In the genomic region with DNA sequence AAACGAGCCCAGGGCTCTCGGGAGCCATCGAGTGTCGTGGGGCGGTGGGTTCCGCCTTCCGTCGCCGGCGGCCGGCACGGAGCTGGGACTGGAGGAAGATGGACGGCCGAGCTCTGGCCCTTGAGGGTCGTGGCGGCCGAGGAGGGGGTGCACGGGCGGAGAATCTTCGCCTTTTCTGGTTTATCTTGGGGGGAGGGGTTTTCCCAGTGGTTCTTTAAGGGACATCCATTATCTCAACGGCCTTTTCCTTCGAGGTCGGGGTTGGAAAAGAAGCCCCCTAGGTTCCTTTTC, we compare ENCODE assay signal across 8 cellular contexts. TPM values are rescaled to one million over a fixed set of nuclear protein-coding genes. Genes with fewer than 3 reads are reported as not detected.
DNase-seq lines count a peak whose midpoint lies in the region; ATAC-seq and TF ChIP-seq lines count a peak whose summit lies in the region.

No MANE protein-coding gene starts in this region.

- intact Hi-C loops in HCT116 (cut with micrococcal nuclease) = loop anchor here (1.0 kb wide), 1 partner anchor 170 kb away; no protein-coding TSS in a partner anchor
- intact Hi-C loops in activated CD8-positive, alpha-beta T cell treated with anti-CD3 and anti-CD28 coated beads for 36 hours (cut with micrococcal nuclease) = no loop called here
- intact Hi-C loops in spleen (cut with DNase I; ENCODE audit: low total_unique reads) = loop anchor here (10.0 kb wide), 1 partner anchor 197 kb away; a partner anchor contains a TSS

- H3K9me3 Mint-ChIP-seq in activated CD8-positive, alpha-beta T cell treated with anti-CD3 and anti-CD28 coated beads for 36 hours = no peaks in the 10 kb centered on the region

- DNase-seq in CD1c-positive myeloid dendritic cell (ENCODE audit: extremely low spot score) (peak; percentile 41), HCT116 (ENCODE audit: low read depth, low spot score) (no peak), hepatocyte (ENCODE audit: low spot score) (no peak), spleen (no peak), T-helper 9 cell (no peak), OCI-M1 (lab: John Stamatoyannopoulos, UW) (no peak), D341Med (ENCODE audit: low spot score) (no peak)
- no peak for DNase-seq in activated CD8-positive, alpha-beta T cell treated with anti-CD3 and anti-CD28 coated beads for 36 hours

- RAD21 ChIA-PET in HCT116 (lab: Charles Lee; ENCODE audit: low non-redundant PET in 1 of 2, low total read pairs in 2 of 2, uncharacterized antibody in 2 of 2, unreplicated experiment in 2 of 2) = interaction anchor here in 1 of 2 experiments (0.6 kb wide), 1 partner anchor 242 kb away, joined by 4 read pairs; no protein-coding TSS in a partner anchor

- H3K4me1 ChIP-seq in HCT116 (ENCODE audit: control insufficient read depth in 1 of 2, insufficient read depth in 2 of 2, low read length in 2 of 2) = peaks cover 0 to 9% of the 10 kb centered on the region in 2 experiments; a peak in 2 of 4 replicates
- peaks cover 9% of the 10 kb centered on the region for H3K4me1 ChIP-seq in hepatocyte (ENCODE audit: insufficient read depth)
- peaks cover 10 to 31% (median 15%) of the 10 kb centered on the region in 6 donors for H3K4me1 ChIP-seq in spleen

- TF ChIP-seq CTCF in HCT116 (IDR thresholded peaks at IDR 0.05 in 2 of 3, conservative IDR thresholded peaks at IDR 0.05 in 1 of 3; ENCODE audit: borderline replicate concordance in 1 of 3, insufficient read depth in 1 of 3, low read depth in 2 of 3, low read length in 2 of 3) (no peak), hepatocyte (IDR thresholded peaks at IDR 0.05; ENCODE audit: poor library complexity) (no peak), spleen (IDR thresholded peaks at IDR 0.05 in 8 of 11, conservative IDR thresholded peaks at IDR 0.05 in 3 of 11) (no peak)
- TF ChIP-seq CTCF in activated CD8-positive, alpha-beta T cell treated with anti-CD3 and anti-CD28 coated beads for 36 hours (IDR thresholded peaks at IDR 0.05) = no peak

- under 1% methylated on average over 23 of the region's 23 CpGs for WGBS in hepatocyte (ENCODE audit: low lambda C conversion rate, missing lambda C conversion rate)
- 0% methylated on average over 4 to 23 of the region's 23 CpGs for WGBS in spleen, 5 donors

- POLR2A ChIA-PET in HCT116 (lab: Charles Lee) = interaction anchor here (1.1 to 1.2 kb wide), 2 partner anchors 30 to 167 kb away, joined by 3 to 4 read pairs; no protein-coding TSS in a partner anchor
- POLR2A ChIA-PET in activated CD8-positive, alpha-beta T cell treated with anti-CD3 and anti-CD28 coated beads for 36 hours (lab: Charles Lee) = interaction anchor here (1.2 to 1.5 kb wide), 3 partner anchors 29 to 234 kb away, joined by 3 to 4 read pairs (median 3); a partner anchor contains a TSS

- H3K27me3 Mint-ChIP-seq in activated CD8-positive, alpha-beta T cell treated with anti-CD3 and anti-CD28 coated beads for 36 hours = no peaks in the 10 kb centered on the region

- CTCF ChIA-PET in HCT116 (lab: Charles Lee) = interaction anchor here (0.6 kb wide), 1 partner anchor 29 kb away, joined by 3 read pairs; no protein-coding TSS in a partner anchor
- CTCF ChIA-PET in activated CD8-positive, alpha-beta T cell treated with anti-CD3 and anti-CD28 coated beads for 36 hours (lab: Charles Lee) = no interaction called here

- H3K4me3 ChIP-seq in HCT116 (replicated peaks in 1 of 2; ENCODE audit: low read depth in 1 of 2, low read length in 2 of 2) = peak overlapping the region; percentile 91 to 94
- H3K4me3 ChIP-seq in hepatocyte = peak overlapping the region; percentile 57
- peak overlapping the region; percentile 82 to 99 (median 93) for H3K4me3 ChIP-seq in spleen

- H3K4me1 Mint-ChIP-seq in activated CD8-positive, alpha-beta T cell treated with anti-CD3 and anti-CD28 coated beads for 36 hours (ENCODE audit: low read depth) = peaks cover 13% of the 10 kb centered on the region

- peak overlapping the region; percentile 98 for H3K27ac Mint-ChIP-seq in activated CD8-positive, alpha-beta T cell treated with anti-CD3 and anti-CD28 coated beads for 36 hours

- no peak overlapping the region for H2AFZ ChIP-seq in HCT116 (ENCODE audit: low read depth, low read length, poor library complexity, severe bottlenecking)
- peak overlapping the region; percentile 87 for H2AFZ ChIP-seq in hepatocyte

- peaks cover 52% of the 10 kb centered on the region for H3K79me2 ChIP-seq in HCT116 (ENCODE audit: insufficient read depth, low read length)
- H3K79me2 ChIP-seq in hepatocyte = peaks cover 53% of the 10 kb centered on the region

- H3K4me2 ChIP-seq in HCT116 (ENCODE audit: low read length) (peak overlapping the region; percentile 79), hepatocyte (peak overlapping the region; percentile 92)

- peak; percentile 26; the same call in 1 of the 2 replicates for ATAC-seq in HCT116
- no peak for ATAC-seq in activated CD8-positive, alpha-beta T cell treated with anti-CD3 and anti-CD28 coated beads for 36 hours

- H3K36me3 Mint-ChIP-seq in activated CD8-positive, alpha-beta T cell treated with anti-CD3 and anti-CD28 coated beads for 36 hours (ENCODE audit: low read depth) = peaks cover 31% of the 10 kb centered on the region

- peak overlapping the region; percentile 82 for H3K27ac ChIP-seq in HCT116 (ENCODE audit: low read depth, low read length)
- peak overlapping the region; percentile 92 for H3K27ac ChIP-seq in hepatocyte
- peak overlapping the region; percentile 85 to 96 (median 94) for H3K27ac ChIP-seq in spleen

- peak overlapping the region; percentile 97 for H3K4me3 Mint-ChIP-seq in activated CD8-positive, alpha-beta T cell treated with anti-CD3 and anti-CD28 coated beads for 36 hours

- peak overlapping the region; percentile 100 for H3K9ac ChIP-seq in HCT116 (ENCODE audit: low read length)

- TF ChIP-seq RAD21 in HCT116 (IDR thresholded peaks at IDR 0.05; ENCODE audit: low read depth) = no peak

- H3K36me3 ChIP-seq in HCT116 (ENCODE audit: control insufficient read depth in 1 of 2, insufficient read depth in 2 of 2, low read length in 2 of 2) (peaks cover 12 to 14% of the 10 kb centered on the region in 2 experiments), hepatocyte (replicated peaks; ENCODE audit: insufficient read depth, low read depth) (no peaks in the 10 kb centered on the region), spleen (peaks cover 0 to 40% (median 29%) of the 10 kb centered on the region in 6 donors)

- H3K9me3 ChIP-seq in HCT116 (ENCODE audit: control insufficient read depth in 1 of 2, insufficient read depth in 1 of 2, low read depth in 1 of 2, low read length in 2 of 2) (no peaks in the 10 kb centered on the region), hepatocyte (ENCODE audit: low read depth) (no peaks in the 10 kb centered on the region), spleen (no peaks in the 10 kb centered on the region)

- H3K9me2 ChIP-seq in HCT116 (ENCODE audit: insufficient read depth) = no peaks in the 10 kb centered on the region
- H3K9me2 ChIP-seq in hepatocyte (replicated peaks; ENCODE audit: insufficient read depth) = no peaks in the 10 kb centered on the region

- TF ChIP-seq POLR2A in HCT116 (IDR thresholded peaks at IDR 0.05; ENCODE audit: borderline replicate concordance, extremely low read depth, insufficient read depth, insufficient read length) (no peak), spleen (IDR thresholded peaks at IDR 0.05) (no peak)

- H4K20me1 ChIP-seq in HCT116 (ENCODE audit: insufficient read depth) = no peaks in the 10 kb centered on the region
- H4K20me1 ChIP-seq in hepatocyte (ENCODE audit: insufficient read depth, poor library complexity, severe bottlenecking) = peaks cover 4% of the 10 kb centered on the region

- BruUV-seq in HCT116 (replicated peaks; lab: Mats Ljungman, UMichigan) = no TSS peak

- no peaks in the 10 kb centered on the region for H3K27me3 ChIP-seq in HCT116 (ENCODE audit: insufficient read depth, low read length)
- H3K27me3 ChIP-seq in hepatocyte = no peaks in the 10 kb centered on the region
- no peaks in the 10 kb centered on the region for H3K27me3 ChIP-seq in spleen (replicated peaks in 1 of 7)

TF ChIP-seq in HCT116, 20 proteins besides CTCF, POLR2A, EP300 and RAD21:
- TF ChIP-seq POLR2AphosphoS5 (IDR thresholded peaks at IDR 0.05; ENCODE audit: low read depth, low read length) (no peak), CEBPB (IDR thresholded peaks at IDR 0.05; ENCODE audit: low read depth) (no peak), ZFX (IDR thresholded peaks at IDR 0.05) (0 out of 2 replicates have a peak, but pooled peaks have one; percentile 68)

RNA-seq across cellular contexts. Expression of a gene that starts 0.6 kb away (rescaled TPM):
- total RNA-seq in HCT116 (2021; ENCODE audit: unreplicated experiment) = 84.4 TPM
- polyA plus RNA-seq in HCT116 (2012) = 50.4 and 53.4 TPM in 2 replicates
- 100 to 1,000 TPM in 1 of 2 experiments, 10 to 100 TPM in 1; 86.3 to 101 TPM for total RNA-seq in activated CD8-positive, alpha-beta T cell treated with anti-CD3 and anti-CD28 coated beads for 36 hours
- 51.3 and 62.3 TPM in 2 replicates for total RNA-seq in hepatocyte
- polyA plus RNA-seq in hepatocyte = 58.9 and 61.8 TPM in 2 replicates
- total RNA-seq in spleen = 10 to 100 TPM; 57.5 to 83.6 (median 65.7) TPM
- polyA plus RNA-seq in spleen = 10 to 100 TPM; 37.4 to 72.8 (median 46.0) TPM
